20 cellular contexts compared by ENCODE assay signal in genomic region chr10:12960939-12961338, GRCh38. TPM values are rescaled to one million over a fixed set of nuclear protein-coding genes. Genes with fewer than 3 reads are reported as not detected.
DNase-seq lines count a peak whose midpoint lies in the region; ATAC-seq and TF ChIP-seq lines count a peak whose summit lies in the region.
"Had no signal": no experiment of that assay in that cellular context is flagged by ENCODE, and none has a peak within 500 bp of the region (broad histone marks: within the 10 kb centered on the region; RNA-seq: fewer than 3 reads in every experiment).

No MANE protein-coding gene starts in this region.

- H3K27me3 ChIP-seq in SJCRH30 (no peaks in the 10 kb centered on the region), transverse colon (no peaks in the 10 kb centered on the region)
- H3K27me3 ChIP-seq: neutrophil had no signal

- H3K9me3 ChIP-seq in SJCRH30 (replicated peaks) (no peaks in the 10 kb centered on the region), transverse colon (no peaks in the 10 kb centered on the region)
- H3K9me3 ChIP-seq: neutrophil had no signal

- DNase-seq in SJCRH30: peak in 1 of 2 experiments; percentile 52
- no peak for DNase-seq in glutamatergic neuron
- DNase-seq in osteocyte (ENCODE audit: extremely low spot score, unreplicated experiment): peak; percentile 63
- no peak for DNase-seq in transverse colon
- no peak for DNase-seq in SHP77 (lab: John Stamatoyannopoulos, UW)
- no peak for DNase-seq in activated T-helper 2 cell treated with anti-CD3 and anti-CD28 coated beads, Interferon-gamma antibody, Interleukin-2, Interleukin-4, amounts not matched to agents 10 μg/mL and 5 μg/mL and 100 μg/mL, durations not matched to agents 14 hours and 24 hours and 36 hours (ENCODE audit: low spot score)
- DNase-seq in LoVo (ENCODE audit: low spot score): no peak
- DNase-seq: activated CD4-positive, CD25-positive, alpha-beta regulatory T cell; activated CD8-positive, alpha-beta T cell treated with anti-CD3 and anti-CD28 coated beads for 36 hours; activated T-cell treated with anti-CD3 and anti-CD28 coated beads, Interleukin-2, amount 50 U/mL, for 48 hours; foreskin melanocyte; H9; NCI-H1436 treated with DMSO at 0.1 percent for 48 hours had no signal

- no peak for TF ChIP-seq EP300 in transverse colon (IDR thresholded peaks at IDR 0.05; ENCODE audit: low read depth)

- TF ChIP-seq POLR2A in transverse colon (IDR thresholded peaks at IDR 0.05): no peak

- H3K27ac Mint-ChIP-seq in glutamatergic neuron (ENCODE audit: unreplicated experiment): peak overlapping the region; percentile 75
- no peak overlapping the region for H3K27ac Mint-ChIP-seq in osteocyte (ENCODE audit: unreplicated experiment)
- H3K27ac Mint-ChIP-seq in activated T-helper 2 cell treated with anti-CD3 and anti-CD28 coated beads, Interferon-gamma antibody, Interleukin-2, Interleukin-4, amounts not matched to agents 10 μg/mL and 5 μg/mL and 100 μg/mL, durations not matched to agents 14 hours and 24 hours and 36 hours: no peak overlapping the region
- H3K27ac Mint-ChIP-seq: activated CD8-positive, alpha-beta T cell treated with anti-CD3 and anti-CD28 coated beads for 36 hours; activated naive CD8-positive, alpha-beta T cell; CD14-positive monocyte; H9; stimulated activated memory B cell treated with anti-CD40 and anti-IgM and Interleukin-4, amounts not matched to agents 10 μg/mL and 1 μg/mL and 100 μg/mL, for 72 hours; T-helper 1 cell treated with Interleukin-12 subunit alpha and Interleukin-12 subunit beta and Interleukin-4 antibody, amounts not matched to agents 30 μg/mL and 1 μg/mL, for 36 hours had no signal

- H3K4me1 Mint-ChIP-seq in glutamatergic neuron (ENCODE audit: low read depth, unreplicated experiment) (peaks cover 22% of the 10 kb centered on the region), osteocyte (ENCODE audit: unreplicated experiment) (no peaks in the 10 kb centered on the region)
- no peaks in the 10 kb centered on the region for H3K4me1 Mint-ChIP-seq in activated T-helper 2 cell treated with anti-CD3 and anti-CD28 coated beads, Interferon-gamma antibody, Interleukin-2, Interleukin-4, amounts not matched to agents 10 μg/mL and 5 μg/mL and 100 μg/mL, durations not matched to agents 14 hours and 24 hours and 36 hours (ENCODE audit: low read depth)
- H3K4me1 Mint-ChIP-seq: CD14-positive monocyte; stimulated activated memory B cell treated with anti-CD40 and anti-IgM and Interleukin-4, amounts not matched to agents 10 μg/mL and 1 μg/mL and 100 μg/mL, for 72 hours had no signal

- ATAC-seq in GM18517 (IDR thresholded peaks at IDR 0.05; ENCODE audit: unreplicated experiment): no peak
- ATAC-seq: activated CD8-positive, alpha-beta T cell treated with anti-CD3 and anti-CD28 coated beads for 36 hours; stimulated activated memory B cell treated with anti-CD40 and anti-IgM and Interleukin-4, amounts not matched to agents 10 μg/mL and 1 μg/mL and 100 μg/mL, for 72 hours had no signal

- H3K36me3 Mint-ChIP-seq in glutamatergic neuron (ENCODE audit: unreplicated experiment): peaks cover 18% of the 10 kb centered on the region
- H3K36me3 Mint-ChIP-seq in osteocyte (ENCODE audit: unreplicated experiment): no peaks in the 10 kb centered on the region
- no peaks in the 10 kb centered on the region for H3K36me3 Mint-ChIP-seq in activated T-helper 2 cell treated with anti-CD3 and anti-CD28 coated beads, Interferon-gamma antibody, Interleukin-2, Interleukin-4, amounts not matched to agents 10 μg/mL and 5 μg/mL and 100 μg/mL, durations not matched to agents 14 hours and 24 hours and 36 hours (ENCODE audit: low read depth)
- H3K36me3 Mint-ChIP-seq: activated naive CD8-positive, alpha-beta T cell; CD14-positive monocyte; stimulated activated memory B cell treated with anti-CD40 and anti-IgM and Interleukin-4, amounts not matched to agents 10 μg/mL and 1 μg/mL and 100 μg/mL, for 72 hours had no signal

- in situ Hi-C loops in transverse colon (cut with MboI; ENCODE audit: low pct_ligation_motif_present in 1 of 4, low pct_unique_long_range_greater_than_20kb in 1 of 4, low sequenced_read_pairs in 3 of 4): no loop called here

- peaks cover 4% of the 10 kb centered on the region for H3K27me3 Mint-ChIP-seq in glutamatergic neuron (ENCODE audit: unreplicated experiment)
- H3K27me3 Mint-ChIP-seq in osteocyte (ENCODE audit: unreplicated experiment): no peaks in the 10 kb centered on the region
- no peaks in the 10 kb centered on the region for H3K27me3 Mint-ChIP-seq in activated T-helper 2 cell treated with anti-CD3 and anti-CD28 coated beads, Interferon-gamma antibody, Interleukin-2, Interleukin-4, amounts not matched to agents 10 μg/mL and 5 μg/mL and 100 μg/mL, durations not matched to agents 14 hours and 24 hours and 36 hours (ENCODE audit: low read depth)

- H3K27ac ChIP-seq in SJCRH30: peak overlapping the region; percentile 98
- H3K27ac ChIP-seq in transverse colon: peak overlapping the region in 3 of 4 donors; percentile 11 to 34 (median 13)
- H3K27ac ChIP-seq: neutrophil had no signal

- H3K4me1 ChIP-seq in SJCRH30: peaks cover 37% of the 10 kb centered on the region
- peaks cover 0 to 25% (median 13%) of the 10 kb centered on the region in 4 donors for H3K4me1 ChIP-seq in transverse colon

- peak overlapping the region; percentile 30 for H3K4me3 ChIP-seq in SJCRH30
- no peak overlapping the region for H3K4me3 ChIP-seq in transverse colon

- intact Hi-C loops in transverse colon (cut with DNase I; ENCODE audit: low total_unique reads): no loop called here
- intact Hi-C loops in activated T-helper 2 cell treated with anti-CD3 and anti-CD28 coated beads, Interferon-gamma antibody, Interleukin-2, Interleukin-4, amounts not matched to agents 10 μg/mL and 5 μg/mL and 100 μg/mL, durations not matched to agents 14 hours and 24 hours and 36 hours (cut with micrococcal nuclease): no loop called here

- no peak for TF ChIP-seq CTCF in glutamatergic neuron (IDR thresholded peaks at IDR 0.05; ENCODE audit: partially characterized antibody, unreplicated experiment)
- no peak for TF ChIP-seq CTCF in osteocyte (IDR thresholded peaks at IDR 0.05)
- TF ChIP-seq CTCF in transverse colon (IDR thresholded peaks at IDR 0.05): no peak

- 93% methylated on average over 8 of the region's 8 CpGs; no CpG with 5 or more reads in 1 of the 2 donors for WGBS in transverse colon (ENCODE audit: low coverage in 1 of 2), 2 donors

- H3K4me3 Mint-ChIP-seq in glutamatergic neuron (ENCODE audit: unreplicated experiment) (peak overlapping the region; percentile 0), osteocyte (ENCODE audit: unreplicated experiment) (no peak overlapping the region)
- no peak overlapping the region for H3K4me3 Mint-ChIP-seq in activated T-helper 2 cell treated with anti-CD3 and anti-CD28 coated beads, Interferon-gamma antibody, Interleukin-2, Interleukin-4, amounts not matched to agents 10 μg/mL and 5 μg/mL and 100 μg/mL, durations not matched to agents 14 hours and 24 hours and 36 hours (ENCODE audit: low read depth)
- H3K4me3 Mint-ChIP-seq: activated CD8-positive, alpha-beta T cell treated with anti-CD3 and anti-CD28 coated beads for 36 hours; activated naive CD8-positive, alpha-beta T cell; CD14-positive monocyte; H9; stimulated activated memory B cell treated with anti-CD40 and anti-IgM and Interleukin-4, amounts not matched to agents 10 μg/mL and 1 μg/mL and 100 μg/mL, for 72 hours; T-helper 1 cell treated with Interleukin-12 subunit alpha and Interleukin-12 subunit beta and Interleukin-4 antibody, amounts not matched to agents 30 μg/mL and 1 μg/mL, for 36 hours had no signal

- H3K36me3 ChIP-seq in SJCRH30 (no peaks in the 10 kb centered on the region), transverse colon (no peaks in the 10 kb centered on the region)
- H3K36me3 ChIP-seq: neutrophil had no signal

- H3K9me3 Mint-ChIP-seq in glutamatergic neuron (ENCODE audit: unreplicated experiment): peaks cover 8% of the 10 kb centered on the region
- peaks cover 7% of the 10 kb centered on the region for H3K9me3 Mint-ChIP-seq in osteocyte (ENCODE audit: unreplicated experiment)
- no peaks in the 10 kb centered on the region for H3K9me3 Mint-ChIP-seq in activated T-helper 2 cell treated with anti-CD3 and anti-CD28 coated beads, Interferon-gamma antibody, Interleukin-2, Interleukin-4, amounts not matched to agents 10 μg/mL and 5 μg/mL and 100 μg/mL, durations not matched to agents 14 hours and 24 hours and 36 hours
- H3K9me3 Mint-ChIP-seq: T-helper 1 cell treated with Interleukin-12 subunit alpha and Interleukin-12 subunit beta and Interleukin-4 antibody, amounts not matched to agents 30 μg/mL and 1 μg/mL, for 36 hours had no signal

RNA-seq across cellular contexts. Expression of gene CCDC3, which starts 40.6 kb away (rescaled TPM):
- 106 and 112 TPM in 2 replicates for total RNA-seq in SJCRH30 (2014; rRNA removed; shearing (Covaris generic))
- total RNA-seq in glutamatergic neuron (ENCODE audit: unreplicated experiment) (13.8 TPM), osteocyte (14.1 and 15.0 TPM in 2 replicates), transverse colon (1 to 10 TPM in 2 of 4 donors, under 1 TPM in 2; 0.75 to 2.2 (median 1.3) TPM)
- 0.09 and 0.11 TPM in 2 replicates for total RNA-seq in activated T-helper 2 cell treated with anti-CD3 and anti-CD28 coated beads, Interferon-gamma antibody, Interleukin-2, Interleukin-4, amounts not matched to agents 10 μg/mL and 5 μg/mL and 100 μg/mL, durations not matched to agents 14 hours and 24 hours and 36 hours
- total RNA-seq: activated CD8-positive, alpha-beta T cell treated with anti-CD3 and anti-CD28 coated beads for 36 hours; HepG2 had no signal
